ENCODE assay signal across 8 cellular contexts in genomic region chr7:2403014-2403717, GRCh38. TPM values are rescaled to one million over a fixed set of nuclear protein-coding genes. Genes with fewer than 3 reads are reported as not detected.
DNase-seq lines count a peak whose midpoint lies in the region; TF ChIP-seq lines count a peak whose summit lies in the region.

Gene CHST12, plus strand, starts transcription at chr7:2403611. Its CDS starts 29,029 bp downstream, at chr7:2432640.

- CTCF ChIA-PET in HEK293T (lab: Yijun Ruan, JAX), result no interaction called here

- peak; percentile 100 for DNase-seq in HEK293T (ENCODE audit: extremely low spot score)
- peak; percentile 90 for DNase-seq in NCI-H1048 (lab: John Stamatoyannopoulos, UW)
- DNase-seq in SKM-1 treated with dmso at 0.1 percent for 144 hours (lab: John Stamatoyannopoulos, UW; ENCODE audit: unreplicated experiment), result peak; percentile 77
- DNase-seq in glomerular endothelial cell (ENCODE audit: extremely low read depth, low read depth, low spot score), result no peak
- peak; percentile 62 to 97 (median 91) for DNase-seq in nucleus accumbens (lab: John Stamatoyannopoulos, UW)
- DNase-seq in substantia nigra (lab: John Stamatoyannopoulos, UW), result peak; percentile 60 to 97 (median 92)

- no peaks in the 10 kb centered on the region for H3K36me3 Mint-ChIP-seq in activated naive CD8-positive, alpha-beta T cell

- no peaks in the 10 kb centered on the region for H3K9me3 ChIP-seq in ES-I3 (ENCODE audit: control insufficient read depth, insufficient read depth, low read length)

- POLR2A ChIA-PET in HEK293T (lab: Yijun Ruan, JAX), result interaction anchor here (0.6 to 1.3 kb wide), 8 partner anchors 9 to 153 kb away, joined by 3 to 6 read pairs (median 4); partner anchors contain the start of gene EIF3B

- peak within 1 kb of the TSS; percentile 74 for H3K27ac ChIP-seq in substantia nigra (ENCODE audit: low read depth, low read length, poor library complexity, severe bottlenecking)

- H3K9me3 Mint-ChIP-seq in activated naive CD8-positive, alpha-beta T cell (ENCODE audit: low read depth), result no peaks in the 10 kb centered on the region

- peak within 1 kb of the TSS; percentile 92 for H3K9ac ChIP-seq in ES-I3 (ENCODE audit: low read depth, low read length)

- H3K27me3 Mint-ChIP-seq in activated naive CD8-positive, alpha-beta T cell, result no peaks in the 10 kb centered on the region

- no peaks in the 10 kb centered on the region for H3K36me3 ChIP-seq in ES-I3 (ENCODE audit: insufficient read depth, low read length)

- H3K27ac Mint-ChIP-seq in activated naive CD8-positive, alpha-beta T cell, result peak within 1 kb of the TSS; percentile 90

- H3K4me1 ChIP-seq in ES-I3 (ENCODE audit: insufficient read depth, low read length), result peaks cover 10% of the 10 kb centered on the region

- peaks cover 47% of the 10 kb centered on the region for H3K4me1 Mint-ChIP-seq in activated naive CD8-positive, alpha-beta T cell (ENCODE audit: low read depth)

- peak within 1 kb of the TSS; percentile 90 for H3K4me3 Mint-ChIP-seq in activated naive CD8-positive, alpha-beta T cell

TF ChIP-seq in HEK293T, 16 proteins besides CTCF, POLR2A, EP300 and RAD21:
- TF ChIP-seq ELF4 (IDR thresholded peaks at IDR 0.05), result peak; percentile 10; the same call in 1 of the 2 replicates
- peak; percentile 69 for TF ChIP-seq L3MBTL2 (conservative IDR thresholded peaks at IDR 0.05)
- no peak for TF ChIP-seq ARNT (IDR thresholded peaks at IDR 0.05)

RNA-seq across cellular contexts. Expression of gene CHST12, which starts in this region (rescaled TPM):
- total RNA-seq in glomerular endothelial cell, result 22.2 and 32.6 TPM in 2 replicates
